27 cellular contexts compared by ENCODE assay signal in the genomic region with DNA sequence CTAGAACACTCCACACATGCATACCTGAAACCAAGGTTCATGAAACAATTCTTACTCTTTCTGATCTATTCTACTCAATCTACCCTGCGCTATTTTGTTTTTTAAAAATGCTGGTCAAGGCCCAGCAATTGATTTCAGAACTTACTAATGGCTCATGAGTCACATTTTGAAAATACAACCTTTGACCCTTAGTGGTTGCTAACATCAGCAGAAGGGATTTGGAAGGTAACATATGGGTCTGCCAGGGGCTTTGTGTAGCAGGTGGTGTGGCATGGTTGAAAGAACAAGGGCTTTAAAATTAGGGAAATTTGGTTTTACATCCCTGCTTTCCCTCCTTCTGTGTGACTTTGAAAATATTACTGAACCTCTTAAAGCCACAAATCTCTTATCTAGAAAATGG.
DNase-seq lines count a peak whose midpoint lies in the region; ATAC-seq and TF ChIP-seq lines count a peak whose summit lies in the region.
"Had no signal": no experiment of that assay in that cellular context is flagged by ENCODE, and none has a peak within 500 bp of the region (broad histone marks: within the 10 kb centered on the region; RNA-seq: fewer than 3 reads in every experiment).

No MANE protein-coding gene starts in this region.

- no peak overlapping the region for H2BK120ac ChIP-seq in mesendoderm (ENCODE audit: low read depth, low read length)

- H3K4me2 ChIP-seq in mesendoderm (ENCODE audit: low read length) = no peak overlapping the region

- WGBS in mesendoderm (ENCODE audit: extremely low coverage, insufficient coverage, low lambda C conversion rate) = no CpG with 5 or more reads among the region's 1 CpG
- WGBS in ovary, 3 donors = 95 to 98% (median 96%) methylated on average over 1 of the region's 1 CpG

- H3K36me3 ChIP-seq in mesendoderm (ENCODE audit: control insufficient read depth, insufficient read depth, low read length) (no peaks in the 10 kb centered on the region), ovary (no peaks in the 10 kb centered on the region)
- H3K36me3 ChIP-seq: cardiac muscle cell, thyroid gland had no signal

- H2BK15ac ChIP-seq in mesendoderm (replicated peaks; ENCODE audit: low read depth) = no peak overlapping the region

- H3K79me1 ChIP-seq in mesendoderm (ENCODE audit: low read length) = no peaks in the 10 kb centered on the region

- H2BK5ac ChIP-seq in mesendoderm (ENCODE audit: low read length) = no peak overlapping the region

- no peak overlapping the region for H3K9ac ChIP-seq in mesendoderm (ENCODE audit: low read length)

- no peaks in the 10 kb centered on the region for H3K79me2 ChIP-seq in mesendoderm (ENCODE audit: control insufficient read depth, insufficient read depth, low read length)

- no peaks in the 10 kb centered on the region for H3K4me1 ChIP-seq in mesendoderm (ENCODE audit: control insufficient read depth, low read depth, low read length)
- H3K4me1 ChIP-seq in ovary (ENCODE audit: insufficient read depth) = peaks cover 3% of the 10 kb centered on the region
- H3K4me1 ChIP-seq: foreskin keratinocyte, thyroid gland had no signal

- H3K27ac ChIP-seq in mesendoderm (ENCODE audit: low read depth, low read length) (no peak overlapping the region), ovary (no peak overlapping the region)
- H3K27ac ChIP-seq: cardiac muscle cell, foreskin keratinocyte, thyroid gland had no signal

- intact Hi-C loops in ovary (cut with DNase I) = no loop called here

- no peaks in the 10 kb centered on the region for H3K9me3 ChIP-seq in ovary
- H3K9me3 ChIP-seq: thyroid gland had no signal

- H3K18ac ChIP-seq in mesendoderm (ENCODE audit: low read length) = no peak overlapping the region

- H3K27me3 ChIP-seq in mesendoderm (ENCODE audit: insufficient read depth, low read length, poor library complexity) = no peaks in the 10 kb centered on the region
- no peaks in the 10 kb centered on the region for H3K27me3 ChIP-seq in ovary
- H3K27me3 ChIP-seq: cardiac muscle cell, foreskin keratinocyte, thyroid gland had no signal

- H3K4me3 ChIP-seq in choroid plexus epithelial cell (ENCODE audit: low read depth, low read length) (no peak overlapping the region), mesendoderm (ENCODE audit: low read length) (no peak overlapping the region), ovary (no peak overlapping the region)
- H3K4me3 ChIP-seq: cardiac muscle cell, thyroid gland had no signal

- TF ChIP-seq EP300 in ovary (IDR thresholded peaks at IDR 0.05) = no peak

- DNase-seq in HCEC 1CT (peak; percentile 13), NCI-H524 treated with DMSO at 0.1 percent for 48 hours (lab: John Stamatoyannopoulos, UW) (peak; percentile 85), choroid plexus epithelial cell (ENCODE audit: low read depth) (peak; percentile 48), mesendoderm (no peak), ovary (no peak)
- no peak for DNase-seq in activated CD4-positive, alpha-beta T cell treated with anti-CD3 and anti-CD28 coated beads, Interleukin-2, amount 50 U/mL, for 48 hours
- DNase-seq: activated B cell treated with CpG ODN at 0.5 μM for 24 hours; activated CD8-positive, alpha-beta T cell treated with anti-CD3 and anti-CD28 coated beads for 36 hours; activated gamma-delta T cell; dermis blood vessel endothelial cell; foreskin keratinocyte; hypothalamus; Karpas-422; mammary epithelial cell; NCI-H1048; NCI-H2081 treated with DMSO at 0.1 percent for 48 hours; nucleus accumbens; retina; stimulated activated CD4-positive, alpha-beta T cell treated with anti-CD3 and anti-CD28 coated beads, Interleukin-12 subunit alpha, Interleukin-12 subunit beta, amount 100 ng/mL, for 4 hours; stimulated activated CD4-positive, alpha-beta T cell treated with anti-CD3 and anti-CD28 coated beads, Interleukin-4, amount 100 ng/mL, for 4 hours; T-helper 9 cell; thyroid gland had no signal

- no peak overlapping the region for H4K8ac ChIP-seq in mesendoderm (ENCODE audit: low read depth, low read length)

- TF ChIP-seq CTCF in choroid plexus epithelial cell (conservative IDR thresholded peaks at IDR 0.05; ENCODE audit: low read depth, low read length) = no peak
- TF ChIP-seq CTCF in ovary (IDR thresholded peaks at IDR 0.05) = no peak

- H3K4ac ChIP-seq in mesendoderm (ENCODE audit: low read depth, low read length) = peak overlapping the region; percentile 16

- no peak overlapping the region for H3K56ac ChIP-seq in mesendoderm (ENCODE audit: low read length)

- H3K23ac ChIP-seq in mesendoderm (ENCODE audit: low read length) = no peak overlapping the region

- no peak for TF ChIP-seq POLR2A in ovary (IDR thresholded peaks at IDR 0.05)

- H4K5ac ChIP-seq in mesendoderm (ENCODE audit: low read length) = no peak overlapping the region

- no peak for ATAC-seq in GM21367 (IDR thresholded peaks at IDR 0.05; ENCODE audit: unreplicated experiment)
- no peak for ATAC-seq in HG03135 (IDR thresholded peaks at IDR 0.05; ENCODE audit: unreplicated experiment)
- ATAC-seq: activated CD8-positive, alpha-beta T cell treated with anti-CD3 and anti-CD28 coated beads for 36 hours; foreskin keratinocyte; HCT116; SK-N-SH treated with all-trans-retinoic acid at 6 μM for 48 hours had no signal

- no peak overlapping the region for H2AK5ac ChIP-seq in mesendoderm (ENCODE audit: low read length)

Comparison
In these comparisons a context has a peak if more than half of its experiments do, and no peak if none do; other contexts are left out.
1. DNase-seq: peak in HCEC 1CT (single experiment), NCI-H524 treated with DMSO at 0.1 percent for 48 hours (single experiment) and choroid plexus epithelial cell (single experiment); none in mesendoderm (single experiment), ovary (0 of 5) and activated CD4-positive, alpha-beta T cell treated with anti-CD3 and anti-CD28 coated beads, Interleukin-2, amount 50 U/mL, for 48 hours (0 of 2).